25 cellular contexts compared by ENCODE assay signal in the genomic region with DNA sequence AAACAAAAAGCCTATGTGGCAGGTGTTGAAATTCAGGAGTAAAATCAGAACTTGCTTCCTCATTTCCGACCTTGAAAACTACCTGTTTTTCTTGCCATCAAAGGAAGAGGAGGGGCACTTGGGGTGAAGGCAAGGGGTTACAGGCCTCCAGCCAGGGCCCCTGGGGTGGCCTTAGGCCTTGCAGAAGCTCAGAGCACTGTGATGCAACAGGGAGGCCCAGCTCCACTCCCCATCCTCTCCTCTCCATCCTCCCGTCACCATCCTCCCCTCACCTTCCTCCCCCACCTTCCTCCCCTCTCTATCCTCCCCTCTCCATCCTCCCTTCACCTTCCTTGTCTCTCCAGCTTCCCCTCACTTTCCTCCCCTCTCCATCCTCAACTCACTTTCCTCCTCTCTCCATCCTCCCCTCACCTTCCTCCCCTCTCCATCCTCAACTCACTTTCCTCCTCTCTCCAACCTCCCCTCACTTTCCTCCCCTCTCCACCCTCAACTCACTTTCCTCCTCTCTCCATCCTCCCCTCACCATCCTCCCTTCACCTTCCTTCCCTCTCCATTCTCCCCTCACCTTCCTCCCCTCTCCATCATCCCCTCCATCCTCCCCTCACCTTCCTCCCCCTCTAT.
DNase-seq lines count a peak whose midpoint lies in the region; ATAC-seq and TF ChIP-seq lines count a peak whose summit lies in the region.
"Had no signal": no experiment of that assay in that cellular context is flagged by ENCODE, and none has a peak within 500 bp of the region (broad histone marks: within the 10 kb centered on the region; RNA-seq: fewer than 3 reads in every experiment).

No MANE protein-coding gene starts in this region.

- H3K36me3 ChIP-seq in neutrophil, result no peaks in the 10 kb centered on the region
- H3K36me3 ChIP-seq: cardiac muscle cell, upper lobe of left lung had no signal

- POLR2A ChIA-PET in activated CD4-positive, alpha-beta T cell treated with anti-CD3 and anti-CD28 coated beads for 36 hours (lab: Charles Lee), result no interaction called here

- ATAC-seq in activated CD4-positive, alpha-beta T cell treated with anti-CD3 and anti-CD28 coated beads for 36 hours, result no peak
- no peak for ATAC-seq in T-helper 17 cell
- no peak for ATAC-seq in GM21526 (IDR thresholded peaks at IDR 0.05; ENCODE audit: low FRiP score, unreplicated experiment)
- ATAC-seq: PC-3 had no signal

- no peaks in the 10 kb centered on the region for H3K9me3 Mint-ChIP-seq in activated CD4-positive, alpha-beta T cell treated with anti-CD3 and anti-CD28 coated beads for 36 hours (ENCODE audit: low read depth)
- H3K9me3 Mint-ChIP-seq: dendritic cell treated with granulocyte-macrophage colony-stimulating factor and Interleukin-4, amounts not matched to agents 40 ng/mL and 50 ng/mL, for 4 days had no signal

- TF ChIP-seq CTCF in GM10266 (IDR thresholded peaks at IDR 0.05; ENCODE audit: control insufficient read depth, insufficient read depth, low read depth, missing control alignments), result no peak
- TF ChIP-seq CTCF in neutrophil (IDR thresholded peaks at IDR 0.05), result no peak

- H3K9me3 ChIP-seq in neutrophil, result no peaks in the 10 kb centered on the region
- H3K9me3 ChIP-seq in T-helper 17 cell (ENCODE audit: control insufficient read depth, low read length, poor library complexity, severe bottlenecking), result no peaks in the 10 kb centered on the region
- H3K9me3 ChIP-seq: Caco-2, upper lobe of left lung had no signal

- peaks cover 3% of the 10 kb centered on the region for H3K4me1 Mint-ChIP-seq in activated CD4-positive, alpha-beta T cell treated with anti-CD3 and anti-CD28 coated beads for 36 hours
- H3K4me1 Mint-ChIP-seq in T-helper 17 cell, result peaks cover 14% of the 10 kb centered on the region

- peaks cover 47 to 57% of the 10 kb centered on the region in 2 experiments for H3K4me1 ChIP-seq in neutrophil (ENCODE audit: control insufficient read depth in 1 of 2, insufficient read depth in 1 of 2, low read depth in 1 of 2, low read length in 1 of 2)
- H3K4me1 ChIP-seq: Caco-2, upper lobe of left lung had no signal

- H3K27ac ChIP-seq in neutrophil, result peak overlapping the region; percentile 86
- H3K27ac ChIP-seq: cardiac muscle cell, upper lobe of left lung had no signal

- peak; percentile 58 for TF ChIP-seq POLR2A in Raji (IDR thresholded peaks at IDR 0.05; ENCODE audit: insufficient read depth, low read depth, low read length)

- peak overlapping the region in 1 of 2 experiments; percentile 36 for H3K4me3 ChIP-seq in neutrophil (ENCODE audit: low read depth in 1 of 2, low read length in 1 of 2)
- H3K4me3 ChIP-seq: cardiac muscle cell, upper lobe of left lung had no signal

- no peaks in the 10 kb centered on the region for H3K36me3 Mint-ChIP-seq in activated CD4-positive, alpha-beta T cell treated with anti-CD3 and anti-CD28 coated beads for 36 hours (ENCODE audit: low read depth)
- H3K36me3 Mint-ChIP-seq in T-helper 17 cell (ENCODE audit: low read depth), result peaks cover 7% of the 10 kb centered on the region

- intact Hi-C loops in activated CD4-positive, alpha-beta T cell treated with anti-CD3 and anti-CD28 coated beads for 36 hours (cut with DNase I, micrococcal nuclease), result no loop called here

- CTCF ChIA-PET in activated CD4-positive, alpha-beta T cell treated with anti-CD3 and anti-CD28 coated beads for 36 hours (lab: Charles Lee), result no interaction called here

- H3K27me3 ChIP-seq in neutrophil, result peaks cover 4% of the 10 kb centered on the region
- H3K27me3 ChIP-seq: cardiac muscle cell, upper lobe of left lung had no signal

- no peak overlapping the region for H3K27ac Mint-ChIP-seq in activated CD4-positive, alpha-beta T cell treated with anti-CD3 and anti-CD28 coated beads for 36 hours
- H3K27ac Mint-ChIP-seq in T-helper 17 cell, result no peak overlapping the region
- H3K27ac Mint-ChIP-seq: dendritic cell treated with granulocyte-macrophage colony-stimulating factor and Interleukin-4, amounts not matched to agents 40 ng/mL and 50 ng/mL, for 4 days had no signal

- no peak overlapping the region for H3K4me3 Mint-ChIP-seq in activated CD4-positive, alpha-beta T cell treated with anti-CD3 and anti-CD28 coated beads for 36 hours
- no peak overlapping the region for H3K4me3 Mint-ChIP-seq in T-helper 17 cell
- H3K4me3 Mint-ChIP-seq: dendritic cell treated with granulocyte-macrophage colony-stimulating factor and Interleukin-4, amounts not matched to agents 40 ng/mL and 50 ng/mL, for 4 days had no signal

- peak; percentile 35 for DNase-seq in activated CD4-positive, alpha-beta T cell treated with anti-CD3 and anti-CD28 coated beads for 36 hours
- no peak for DNase-seq in activated CD4-positive, alpha-beta T cell treated with anti-CD3 and anti-CD28 coated beads, Interleukin-2, amount 50 U/mL, for 1 hour
- DNase-seq in GM10266 (ENCODE audit: extremely low spot score) (peak; percentile 35), T-helper 17 cell (no peak), islet precursor cell (no peak)
- DNase-seq: activated naive CD4-positive, alpha-beta T cell treated with Interleukin-2 at 50 U/mL for 16 hours; activated T-cell treated with anti-CD3 and anti-CD28 coated beads, Interleukin-2, amount 50 U/mL, for 1 hour; Caco-2; HCEC 1CT; Karpas-422; kidney glomerular epithelial cell; NCI-H1092; NCI-H2081; NCI-H345; NCI-H774; PC-3; retina; SIG-M5; stimulated activated CD4-positive, alpha-beta T cell treated with anti-CD3 and anti-CD28 coated beads, Interleukin-12 subunit alpha, Interleukin-12 subunit beta, amount 100 ng/mL, for 4 hours; upper lobe of left lung had no signal

- H3K27me3 Mint-ChIP-seq in activated CD4-positive, alpha-beta T cell treated with anti-CD3 and anti-CD28 coated beads for 36 hours, result no peaks in the 10 kb centered on the region
- H3K27me3 Mint-ChIP-seq in T-helper 17 cell, result peaks cover 25% of the 10 kb centered on the region

Comparison
In these comparisons a context has a peak if more than half of its experiments do, and no peak if none do; other contexts are left out.
1. DNase-seq: peak in activated CD4-positive, alpha-beta T cell treated with anti-CD3 and anti-CD28 coated beads for 36 hours (single experiment) and GM10266 (single experiment); none in activated CD4-positive, alpha-beta T cell treated with anti-CD3 and anti-CD28 coated beads, Interleukin-2, amount 50 U/mL, for 1 hour (single experiment), T-helper 17 cell (0 of 3) and islet precursor cell (single experiment).